ENCODE assay signal across 8 cellular contexts in the genomic region with DNA sequence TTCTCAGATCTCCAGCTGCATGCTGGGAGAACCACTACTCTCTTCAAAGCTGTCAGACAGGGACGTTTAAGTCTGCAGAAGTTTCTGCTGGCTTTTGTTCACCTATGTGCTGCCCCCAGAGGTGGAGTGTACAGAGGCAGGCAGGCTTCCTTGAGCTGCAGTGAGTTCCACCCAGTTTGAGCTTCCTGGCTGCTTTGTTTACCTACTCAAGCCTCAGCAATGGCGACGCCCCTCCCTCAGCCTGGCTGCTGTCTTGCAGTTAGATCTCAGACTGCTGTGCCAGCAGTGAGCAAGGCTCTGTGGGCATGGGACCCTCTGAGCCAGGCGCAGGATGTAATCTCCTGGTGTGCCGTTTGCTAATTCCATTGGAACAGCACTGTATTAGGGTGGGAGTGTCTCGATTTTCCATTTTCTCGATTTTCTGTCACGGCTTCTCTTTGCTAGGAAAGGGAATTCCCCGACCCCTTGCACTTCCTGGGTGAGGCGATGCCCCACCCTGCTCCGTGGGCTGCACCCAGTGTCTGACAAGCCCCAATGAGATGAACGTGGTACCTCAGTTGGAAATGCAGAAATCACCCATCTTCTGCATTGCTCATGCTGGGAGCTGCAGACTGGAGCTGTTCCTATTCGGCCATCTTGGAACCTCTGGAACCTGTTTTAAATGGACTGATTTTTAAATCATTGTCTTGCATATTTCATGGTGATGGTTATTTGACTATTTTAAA.
DNase-seq lines count a peak whose midpoint lies in the region; ATAC-seq, FAIRE-seq and TF ChIP-seq lines count a peak whose summit lies in the region.
"Not testable (repeated sequence)": the region's sequence is repeated elsewhere in the genome, so short reads cannot be mapped to it uniquely, and the experiment has no call there.

No MANE protein-coding gene starts in this region.

- peak; percentile 33 for TF ChIP-seq CTCF in Calu3 (IDR thresholded peaks at IDR 0.05; ENCODE audit: unreplicated experiment)

- H3K27ac Mint-ChIP-seq in Calu3 (ENCODE audit: unreplicated experiment) = not testable (repeated sequence)
- peak overlapping the region; percentile 79 for H3K27ac Mint-ChIP-seq in memory B cell

- DNase-seq in Calu3 (peak; percentile 75), NAMALWA (ENCODE audit: low spot score) (peak; percentile 26), NCI-H526 (lab: John Stamatoyannopoulos, UW) (peak; percentile 69 to 72), RPMI8226 (peak; percentile 58), memory B cell (ENCODE audit: low spot score in 2 of 2) (peak in 1 of 2 donors; percentile 22)
- DNase-seq in GM19239 (ENCODE audit: insufficient read length, low spot score); urothelium cell line (ENCODE audit: low spot score): not testable (repeated sequence)
- DNase-seq in activated CD4-positive, alpha-beta T cell treated with anti-CD3 and anti-CD28 coated beads for 48 hours = peak; percentile 4

- FAIRE-seq in GM19239 (lab: Jason Lieb, UNC) = peak; percentile 77
- FAIRE-seq in urothelium cell line (lab: Jason Lieb, UNC) = peak; percentile 86

- H3K4me3 Mint-ChIP-seq in Calu3 (ENCODE audit: low read depth, unreplicated experiment) (peak overlapping the region; percentile 82), memory B cell (peak overlapping the region; percentile 63)

- CTCF ChIA-PET in Calu3 (lab: Charles Lee) = interaction anchor here (0.5 to 1.5 kb wide), 7 partner anchors 9 to 695 kb away, joined by 3 to 8 read pairs (median 4); no protein-coding TSS in a partner anchor

- H3K4me1 Mint-ChIP-seq in Calu3 (ENCODE audit: low read depth, unreplicated experiment) = not testable (repeated sequence)
- peaks cover 19% of the 10 kb centered on the region for H3K4me1 Mint-ChIP-seq in memory B cell

- intact Hi-C loops in Calu3 (cut with micrococcal nuclease; ENCODE audit: unreplicated experiment) = loop anchor here (10.0 kb wide), 1 partner anchor 174 kb away; no protein-coding TSS in a partner anchor

- not testable (repeated sequence) for BruUV-seq in Calu3 (replicated peaks; lab: Mats Ljungman, UMichigan)

- H3K27me3 Mint-ChIP-seq in Calu3 (ENCODE audit: unreplicated experiment); memory B cell: not testable (repeated sequence)

- ATAC-seq in memory B cell (ENCODE audit: low read depth) = peak; percentile 59

- not testable (repeated sequence) for H3K36me3 Mint-ChIP-seq in Calu3 (ENCODE audit: insufficient read depth, unreplicated experiment)
- peaks cover 28% of the 10 kb centered on the region for H3K36me3 Mint-ChIP-seq in memory B cell

- not testable (repeated sequence) for H3K9me3 Mint-ChIP-seq in Calu3 (ENCODE audit: low read depth, unreplicated experiment); memory B cell
